In genomic region chr20:41618807-41619294, GRCh38 we compare ENCODE assay signal across 1 cellular context.
A peak's percentile ranks its signal among the peaks of the same experiment; 100 is the strongest.
TF ChIP-seq lines count a peak whose summit lies in the region.

No MANE protein-coding gene starts in this region.

TF ChIP-seq in HepG2, 621 proteins besides CTCF, POLR2A, EP300 and RAD21 (continued from another document and continues in another):
- peak; percentile 62; the same call in 1 of the 2 replicates for TF ChIP-seq ZNF138 (CRISPR knock-in tag; IDR thresholded peaks at IDR 0.05; ENCODE audit: low read depth)
- TF ChIP-seq, protein P1, sequence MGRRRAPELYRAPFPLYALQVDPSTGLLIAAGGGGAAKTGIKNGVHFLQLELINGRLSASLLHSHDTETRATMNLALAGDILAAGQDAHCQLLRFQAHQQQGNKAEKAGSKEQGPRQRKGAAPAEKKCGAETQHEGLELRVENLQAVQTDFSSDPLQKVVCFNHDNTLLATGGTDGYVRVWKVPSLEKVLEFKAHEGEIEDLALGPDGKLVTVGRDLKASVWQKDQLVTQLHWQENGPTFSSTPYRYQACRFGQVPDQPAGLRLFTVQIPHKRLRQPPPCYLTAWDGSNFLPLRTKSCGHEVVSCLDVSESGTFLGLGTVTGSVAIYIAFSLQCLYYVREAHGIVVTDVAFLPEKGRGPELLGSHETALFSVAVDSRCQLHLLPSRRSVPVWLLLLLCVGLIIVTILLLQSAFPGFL (CRISPR knock-in tag; IDR thresholded peaks at IDR 0.05), result 0 out of 2 replicates have a peak, but pooled peaks have one; percentile 78
- no peak for TF ChIP-seq SOX13 (IDR thresholded peaks at IDR 0.05)
- peak in 1 of 2 experiments; percentile 28; a peak in 1 of 4 replicates for TF ChIP-seq SOX13 (CRISPR knock-in tag; conservative IDR thresholded peaks at IDR 0.05 in 1 of 2, IDR thresholded peaks at IDR 0.05 in 1 of 2)
- TF ChIP-seq AGO1 (IDR thresholded peaks at IDR 0.05; ENCODE audit: low read depth, low read length, poor library complexity, severe bottlenecking), result peak; percentile 28
- TF ChIP-seq ZNF878 (CRISPR knock-in tag; IDR thresholded peaks at IDR 0.05), result peak; percentile 35; the same call in 1 of the 2 replicates
- TF ChIP-seq ZBTB43 (CRISPR knock-in tag; conservative IDR thresholded peaks at IDR 0.05), result 0 out of 2 replicates have a peak, but pooled peaks have one; percentile 27
- 0 out of 2 replicates have a peak, but pooled peaks have one; percentile 20 for TF ChIP-seq ZBTB49 (CRISPR knock-in tag; IDR thresholded peaks at IDR 0.05; ENCODE audit: borderline replicate concordance)
- TF ChIP-seq, protein P2, sequence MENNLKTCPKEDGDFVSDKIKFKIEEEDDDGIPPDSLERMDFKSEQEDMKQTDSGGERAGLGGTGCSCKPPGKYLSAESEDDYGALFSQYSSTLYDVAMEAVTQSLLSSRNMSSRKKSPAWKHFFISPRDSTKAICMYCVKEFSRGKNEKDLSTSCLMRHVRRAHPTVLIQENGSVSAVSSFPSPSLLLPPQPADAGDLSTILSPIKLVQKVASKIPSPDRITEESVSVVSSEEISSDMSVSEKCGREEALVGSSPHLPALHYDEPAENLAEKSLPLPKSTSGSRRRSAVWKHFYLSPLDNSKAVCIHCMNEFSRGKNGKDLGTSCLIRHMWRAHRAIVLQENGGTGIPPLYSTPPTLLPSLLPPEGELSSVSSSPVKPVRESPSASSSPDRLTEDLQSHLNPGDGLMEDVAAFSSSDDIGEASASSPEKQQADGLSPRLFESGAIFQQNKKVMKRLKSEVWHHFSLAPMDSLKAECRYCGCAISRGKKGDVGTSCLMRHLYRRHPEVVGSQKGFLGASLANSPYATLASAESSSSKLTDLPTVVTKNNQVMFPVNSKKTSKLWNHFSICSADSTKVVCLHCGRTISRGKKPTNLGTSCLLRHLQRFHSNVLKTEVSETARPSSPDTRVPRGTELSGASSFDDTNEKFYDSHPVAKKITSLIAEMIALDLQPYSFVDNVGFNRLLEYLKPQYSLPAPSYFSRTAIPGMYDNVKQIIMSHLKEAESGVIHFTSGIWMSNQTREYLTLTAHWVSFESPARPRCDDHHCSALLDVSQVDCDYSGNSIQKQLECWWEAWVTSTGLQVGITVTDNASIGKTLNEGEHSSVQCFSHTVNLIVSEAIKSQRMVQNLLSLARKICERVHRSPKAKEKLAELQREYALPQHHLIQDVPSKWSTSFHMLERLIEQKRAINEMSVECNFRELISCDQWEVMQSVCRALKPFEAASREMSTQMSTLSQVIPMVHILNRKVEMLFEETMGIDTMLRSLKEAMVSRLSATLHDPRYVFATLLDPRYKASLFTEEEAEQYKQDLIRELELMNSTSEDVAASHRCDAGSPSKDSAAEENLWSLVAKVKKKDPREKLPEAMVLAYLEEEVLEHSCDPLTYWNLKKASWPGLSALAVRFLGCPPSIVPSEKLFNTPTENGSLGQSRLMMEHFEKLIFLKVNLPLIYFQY (CRISPR knock-in tag; IDR thresholded peaks at IDR 0.05; ENCODE audit: borderline replicate concordance), result no peak
- peak; percentile 65; the same call in 1 of the 2 replicates for TF ChIP-seq ZNF256 (CRISPR knock-in tag; conservative IDR thresholded peaks at IDR 0.05)
- 0 out of 2 replicates have a peak, but pooled peaks have one; percentile 0 for TF ChIP-seq KLF11 (CRISPR knock-in tag; IDR thresholded peaks at IDR 0.05)
- TF ChIP-seq TFDP2 (CRISPR knock-in tag; IDR thresholded peaks at IDR 0.05), result no peak
- TF ChIP-seq ZNF792 (CRISPR knock-in tag; IDR thresholded peaks at IDR 0.05), result no peak
- TF ChIP-seq ZBTB10 (CRISPR knock-in tag; IDR thresholded peaks at IDR 0.05; ENCODE audit: borderline replicate concordance), result peak; percentile 59; the same call in 1 of the 2 replicates
- TF ChIP-seq, protein P3, sequence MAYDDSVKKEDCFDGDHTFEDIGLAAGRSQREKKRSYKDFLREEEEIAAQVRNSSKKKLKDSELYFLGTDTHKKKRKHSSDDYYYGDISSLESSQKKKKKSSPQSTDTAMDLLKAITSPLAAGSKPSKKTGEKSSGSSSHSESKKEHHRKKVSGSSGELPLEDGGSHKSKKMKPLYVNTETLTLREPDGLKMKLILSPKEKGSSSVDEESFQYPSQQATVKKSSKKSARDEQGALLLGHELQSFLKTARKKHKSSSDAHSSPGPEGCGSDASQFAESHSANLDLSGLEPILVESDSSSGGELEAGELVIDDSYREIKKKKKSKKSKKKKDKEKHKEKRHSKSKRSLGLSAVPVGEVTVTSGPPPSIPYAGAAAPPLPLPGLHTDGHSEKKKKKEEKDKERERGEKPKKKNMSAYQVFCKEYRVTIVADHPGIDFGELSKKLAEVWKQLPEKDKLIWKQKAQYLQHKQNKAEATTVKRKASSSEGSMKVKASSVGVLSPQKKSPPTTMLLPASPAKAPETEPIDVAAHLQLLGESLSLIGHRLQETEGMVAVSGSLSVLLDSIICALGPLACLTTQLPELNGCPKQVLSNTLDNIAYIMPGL (CRISPR knock-in tag; IDR thresholded peaks at IDR 0.05; ENCODE audit: borderline replicate concordance in 1 of 2, low read depth in 1 of 2), result peak in 1 of 2 experiments; percentile 11; a peak in 1 of 4 replicates
- TF ChIP-seq, protein P4, sequence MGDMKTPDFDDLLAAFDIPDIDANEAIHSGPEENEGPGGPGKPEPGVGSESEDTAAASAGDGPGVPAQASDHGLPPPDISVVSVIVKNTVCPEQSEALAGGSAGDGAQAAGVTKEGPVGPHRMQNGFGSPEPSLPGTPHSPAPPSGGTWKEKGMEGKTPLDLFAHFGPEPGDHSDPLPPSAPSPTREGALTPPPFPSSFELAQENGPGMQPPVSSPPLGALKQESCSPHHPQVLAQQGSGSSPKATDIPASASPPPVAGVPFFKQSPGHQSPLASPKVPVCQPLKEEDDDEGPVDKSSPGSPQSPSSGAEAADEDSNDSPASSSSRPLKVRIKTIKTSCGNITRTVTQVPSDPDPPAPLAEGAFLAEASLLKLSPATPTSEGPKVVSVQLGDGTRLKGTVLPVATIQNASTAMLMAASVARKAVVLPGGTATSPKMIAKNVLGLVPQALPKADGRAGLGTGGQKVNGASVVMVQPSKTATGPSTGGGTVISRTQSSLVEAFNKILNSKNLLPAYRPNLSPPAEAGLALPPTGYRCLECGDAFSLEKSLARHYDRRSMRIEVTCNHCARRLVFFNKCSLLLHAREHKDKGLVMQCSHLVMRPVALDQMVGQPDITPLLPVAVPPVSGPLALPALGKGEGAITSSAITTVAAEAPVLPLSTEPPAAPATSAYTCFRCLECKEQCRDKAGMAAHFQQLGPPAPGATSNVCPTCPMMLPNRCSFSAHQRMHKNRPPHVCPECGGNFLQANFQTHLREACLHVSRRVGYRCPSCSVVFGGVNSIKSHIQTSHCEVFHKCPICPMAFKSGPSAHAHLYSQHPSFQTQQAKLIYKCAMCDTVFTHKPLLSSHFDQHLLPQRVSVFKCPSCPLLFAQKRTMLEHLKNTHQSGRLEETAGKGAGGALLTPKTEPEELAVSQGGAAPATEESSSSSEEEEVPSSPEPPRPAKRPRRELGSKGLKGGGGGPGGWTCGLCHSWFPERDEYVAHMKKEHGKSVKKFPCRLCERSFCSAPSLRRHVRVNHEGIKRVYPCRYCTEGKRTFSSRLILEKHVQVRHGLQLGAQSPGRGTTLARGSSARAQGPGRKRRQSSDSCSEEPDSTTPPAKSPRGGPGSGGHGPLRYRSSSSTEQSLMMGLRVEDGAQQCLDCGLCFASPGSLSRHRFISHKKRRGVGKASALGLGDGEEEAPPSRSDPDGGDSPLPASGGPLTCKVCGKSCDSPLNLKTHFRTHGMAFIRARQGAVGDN (CRISPR knock-in tag; IDR thresholded peaks at IDR 0.05), result peak; percentile 67
- no peak for TF ChIP-seq NR2F2 (IDR thresholded peaks at IDR 0.05; ENCODE audit: borderline replicate concordance, low read depth)
- 0 out of 2 replicates have a peak, but pooled peaks have one; percentile 32 for TF ChIP-seq ZNF567 (CRISPR knock-in tag; IDR thresholded peaks at IDR 0.05; ENCODE audit: borderline replicate concordance)
- TF ChIP-seq PRDM15 (CRISPR knock-in tag; IDR thresholded peaks at IDR 0.05), result peak; percentile 81
- TF ChIP-seq SP140L (CRISPR knock-in tag; IDR thresholded peaks at IDR 0.05; ENCODE audit: borderline replicate concordance), result 0 out of 2 replicates have a peak, but pooled peaks have one; percentile 38
- no peak for TF ChIP-seq KMT2B (CRISPR knock-in tag; IDR thresholded peaks at IDR 0.05)
- TF ChIP-seq EED (CRISPR knock-in tag; IDR thresholded peaks at IDR 0.05), result 0 out of 2 replicates have a peak, but pooled peaks have one; percentile 38
- TF ChIP-seq ZNF484 (CRISPR knock-in tag; IDR thresholded peaks at IDR 0.05; ENCODE audit: borderline replicate concordance, low read depth), result no peak
- TF ChIP-seq ZNF292 (CRISPR knock-in tag; IDR thresholded peaks at IDR 0.05; ENCODE audit: borderline replicate concordance, low read depth), result peak; percentile 13; the same call in 1 of the 2 replicates
